8 cellular contexts compared by ENCODE assay signal in the genomic region with DNA sequence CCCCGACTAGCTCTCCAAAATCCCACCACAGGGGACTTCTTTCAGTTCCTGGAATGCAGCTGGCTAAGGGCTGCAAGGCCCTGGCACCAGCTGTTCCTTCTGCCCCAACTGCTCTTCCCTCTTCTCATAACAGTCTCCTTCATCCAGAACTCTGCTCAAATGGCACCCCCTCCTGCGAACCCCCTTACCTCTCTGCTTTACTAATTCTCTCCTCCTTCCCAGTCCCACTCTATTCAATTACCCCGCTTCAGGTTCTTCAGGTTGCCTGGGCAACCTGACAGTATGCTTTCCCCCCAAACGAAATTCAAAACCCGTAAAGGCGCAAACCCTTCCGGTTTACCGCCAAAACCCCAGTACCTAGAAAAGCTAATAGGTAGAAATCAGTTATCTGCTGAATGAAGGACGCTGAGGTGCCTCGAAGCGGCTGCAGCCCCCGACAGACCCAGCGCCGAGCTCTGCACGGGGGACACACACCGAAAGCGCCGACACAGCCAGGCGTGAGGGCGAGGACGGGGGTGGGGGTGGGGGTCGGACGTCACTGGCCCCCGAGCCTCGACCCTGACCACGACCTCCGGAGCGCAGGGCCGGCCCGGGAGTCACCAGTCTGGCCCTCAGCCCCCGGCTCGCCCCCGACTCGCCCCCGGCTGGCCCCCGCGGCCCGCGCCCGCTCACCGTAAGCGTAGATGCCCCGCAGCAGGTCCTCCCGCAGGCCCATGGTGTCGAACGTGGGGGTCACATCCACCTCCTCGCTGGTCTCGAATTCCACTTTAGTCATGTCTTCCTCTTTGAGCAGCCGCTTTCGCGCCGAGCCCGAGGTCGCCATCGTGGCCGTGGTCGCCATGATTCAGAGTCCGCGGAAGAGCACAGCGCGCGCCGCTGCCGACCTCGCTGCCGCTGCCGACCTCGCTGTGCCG. TPM values are rescaled to one million over a fixed set of nuclear protein-coding genes. Genes with fewer than 3 reads are reported as not detected.
DNase-seq lines count a peak whose midpoint lies in the region; ATAC-seq and TF ChIP-seq lines count a peak whose summit lies in the region.

No MANE protein-coding gene starts in this region.

- intact Hi-C loops in adrenal gland (cut with DNase I), result loop anchor here (5.0 to 10.0 kb wide), 2 partner anchors 76 to 238 kb away; partner anchors contain the start of genes SGSH (in 1 of the 2) and SLC26A11 (in 1 of the 2)
- intact Hi-C loops in gastrocnemius medialis (cut with DNase I; ENCODE audit: low total_unique reads), result loop anchor here (1.0 to 5.0 kb wide), 5 partner anchors 45 to 216 kb away; partner anchors contain the start of genes GAA and RNF213

- no peaks in the 10 kb centered on the region for H3K9me3 Mint-ChIP-seq in activated T-cell treated with anti-CD3 and anti-CD28 coated beads, Interleukin-2, amount 50 U/mL, for 4 hours

- TF ChIP-seq CTCF in adrenal gland (IDR thresholded peaks at IDR 0.05) (peak in 2 of 6 experiments; percentile 1 to 5), hepatocyte (IDR thresholded peaks at IDR 0.05; ENCODE audit: poor library complexity) (no peak), gastrocnemius medialis (IDR thresholded peaks at IDR 0.05 in 4 of 5, conservative IDR thresholded peaks at IDR 0.05 in 1 of 5) (no peak)

- no peaks in the 10 kb centered on the region for H3K9me3 ChIP-seq in adrenal gland (replicated peaks in 1 of 3)
- H3K9me3 ChIP-seq in hepatocyte (ENCODE audit: low read depth), result no peaks in the 10 kb centered on the region
- no peaks in the 10 kb centered on the region for H3K9me3 ChIP-seq in gastrocnemius medialis

- peaks cover 65% of the 10 kb centered on the region for H3K79me2 ChIP-seq in hepatocyte

- H3K36me3 Mint-ChIP-seq in activated T-cell treated with anti-CD3 and anti-CD28 coated beads, Interleukin-2, amount 50 U/mL, for 4 hours (ENCODE audit: insufficient read depth), result peaks cover 19% of the 10 kb centered on the region

- peak overlapping the region; percentile 90 for H3K4me2 ChIP-seq in hepatocyte

- H3K36me3 ChIP-seq in adrenal gland (replicated peaks in 1 of 2) (peaks cover 0 to 27% of the 10 kb centered on the region in 2 donors), hepatocyte (replicated peaks; ENCODE audit: insufficient read depth, low read depth) (no peaks in the 10 kb centered on the region), gastrocnemius medialis (peaks cover 0 to 27% of the 10 kb centered on the region in 2 donors)

- H3K27ac ChIP-seq in adrenal gland (peak overlapping the region; percentile 76 to 95 (median 84)), hepatocyte (peak overlapping the region; percentile 82), gastrocnemius medialis (peak overlapping the region; percentile 95 to 98 (median 97))

- in situ Hi-C loops in gastrocnemius medialis (cut with MboI; ENCODE audit: low sequenced_read_pairs in 4 of 4), result no loop called here

- peak; percentile 7 for DNase-seq in activated T-cell treated with anti-CD3 and anti-CD28 coated beads, Interleukin-2, amount 50 U/mL, for 4 hours
- no peak for DNase-seq in activated T-cell treated with anti-CD3 and anti-CD28 coated beads, Interleukin-2, amount 50 U/mL, for 1 hour
- DNase-seq in NCI-H2029 (lab: John Stamatoyannopoulos, UW) (peak; percentile 9), adrenal gland (peak in 1 of 7 donors; percentile 41), hepatocyte (ENCODE audit: low spot score) (no peak), gastrocnemius medialis (peak; percentile 12 to 16)

- H3K9me2 ChIP-seq in hepatocyte (replicated peaks; ENCODE audit: insufficient read depth), result no peaks in the 10 kb centered on the region

- peak overlapping the region; percentile 92 for H3K4me3 Mint-ChIP-seq in activated T-cell treated with anti-CD3 and anti-CD28 coated beads, Interleukin-2, amount 50 U/mL, for 4 hours

- H3K27me3 ChIP-seq in adrenal gland (no peaks in the 10 kb centered on the region), hepatocyte (no peaks in the 10 kb centered on the region), gastrocnemius medialis (no peaks in the 10 kb centered on the region)

- H3K27me3 Mint-ChIP-seq in activated T-cell treated with anti-CD3 and anti-CD28 coated beads, Interleukin-2, amount 50 U/mL, for 4 hours (ENCODE audit: low read depth), result no peaks in the 10 kb centered on the region

- peaks cover 20 to 33% of the 10 kb centered on the region in 2 donors for H3K4me1 ChIP-seq in adrenal gland (replicated peaks in 1 of 2)
- H3K4me1 ChIP-seq in hepatocyte (ENCODE audit: insufficient read depth), result peaks cover 13% of the 10 kb centered on the region
- H3K4me1 ChIP-seq in gastrocnemius medialis, result peaks cover 15 to 16% of the 10 kb centered on the region in 2 donors

- peak overlapping the region in 3 of 4 donors; percentile 83 to 91 (median 86) for H3K4me3 ChIP-seq in adrenal gland
- peak overlapping the region; percentile 72 for H3K4me3 ChIP-seq in hepatocyte
- H3K4me3 ChIP-seq in gastrocnemius medialis, result peak overlapping the region; percentile 77 to 95 (median 88)

- peak overlapping the region; percentile 44 for H2AFZ ChIP-seq in hepatocyte

- peaks cover 27% of the 10 kb centered on the region for H3K4me1 Mint-ChIP-seq in activated T-cell treated with anti-CD3 and anti-CD28 coated beads, Interleukin-2, amount 50 U/mL, for 4 hours (ENCODE audit: low read depth)

- WGBS in adrenal gland, 4 donors, result 0 to 1% (median 0%) methylated on average over 11 to 69 of the region's 69 CpGs
- WGBS in hepatocyte (ENCODE audit: low lambda C conversion rate, missing lambda C conversion rate), result 2% methylated on average over 46 of the region's 69 CpGs

- TF ChIP-seq POLR2A in adrenal gland (IDR thresholded peaks at IDR 0.05) (no peak), gastrocnemius medialis (IDR thresholded peaks at IDR 0.05) (no peak)

- ATAC-seq in activated T-cell treated with anti-CD3 and anti-CD28 coated beads, Interleukin-2, amount 50 U/mL, for 4 hours, result peak; percentile 1 to 2
- ATAC-seq in HG02759 (IDR thresholded peaks at IDR 0.05; ENCODE audit: unreplicated experiment) (peak; percentile 22), gastrocnemius medialis (peak; percentile 2 to 16), HG03159 (IDR thresholded peaks at IDR 0.05; ENCODE audit: unreplicated experiment) (no peak)

- H4K20me1 ChIP-seq in hepatocyte (ENCODE audit: insufficient read depth, poor library complexity, severe bottlenecking), result peaks cover 28% of the 10 kb centered on the region

RNA-seq across cellular contexts. Expression of gene EIF4A3, which starts 0.6 kb away (rescaled TPM):
- total RNA-seq in activated T-cell treated with anti-CD3 and anti-CD28 coated beads, Interleukin-2, amount 50 U/mL, for 4 hours, result 100 to 1,000 TPM; 228 to 251 (median 230) TPM
- total RNA-seq in adrenal gland (100 to 1,000 TPM in 2 of 8 donors, 10 to 100 TPM in 6; 31.0 to 161 (median 81.0) TPM), hepatocyte (59.3 and 81.7 TPM in 2 replicates), gastrocnemius medialis (10 to 100 TPM; 27.4 to 32.8 (median 30.0) TPM)
- polyA plus RNA-seq in adrenal gland (100 to 1,000 TPM in 1 of 3 donors, 10 to 100 TPM in 2; 31.2 to 146 (median 35.5) TPM), hepatocyte (106 and 107 TPM in 2 replicates)

RNA-seq across cellular contexts. Expression of gene CARD14, which starts 23.5 kb away (rescaled TPM):
- not detected for total RNA-seq in activated T-cell treated with anti-CD3 and anti-CD28 coated beads, Interleukin-2, amount 50 U/mL, for 4 hours
- total RNA-seq in adrenal gland (1 to 10 TPM in 6 of 8 donors, under 1 TPM in 2; 0.30 to 3.4 (median 1.8) TPM), hepatocyte (0.16 and 0.17 TPM in 2 replicates), gastrocnemius medialis (not detected)
- polyA plus RNA-seq in adrenal gland (1 to 10 TPM in 1 of 3 donors, under 1 TPM in 2; 0.72 to 1.1 (median 0.81) TPM), hepatocyte (0.17 and 0.61 TPM in 2 replicates)

RNA-seq across cellular contexts. Expression of gene GAA, which starts 45.0 kb away (rescaled TPM):
- 10 to 100 TPM; 16.1 to 18.6 (median 16.7) TPM for total RNA-seq in activated T-cell treated with anti-CD3 and anti-CD28 coated beads, Interleukin-2, amount 50 U/mL, for 4 hours
- total RNA-seq in adrenal gland (100 to 1,000 TPM in 5 of 8 donors, 10 to 100 TPM in 3; 68.6 to 170 (median 126) TPM), hepatocyte (35.2 and 37.1 TPM in 2 replicates), gastrocnemius medialis (10 to 100 TPM; 39.2 to 72.3 (median 70.1) TPM)
- polyA plus RNA-seq in adrenal gland (10 to 100 TPM in 2 of 3 donors, 1 to 10 TPM in 1; 5.6 to 96.5 (median 52.3) TPM), hepatocyte (43.1 and 55.8 TPM in 2 replicates)

Comparison
In these comparisons a context has a peak if more than half of its experiments do, and no peak if none do; other contexts are left out.
1. DNase-seq: peak in activated T-cell treated with anti-CD3 and anti-CD28 coated beads, Interleukin-2, amount 50 U/mL, for 4 hours (single experiment), NCI-H2029 (single experiment) and gastrocnemius medialis (2 of 2); none in activated T-cell treated with anti-CD3 and anti-CD28 coated beads, Interleukin-2, amount 50 U/mL, for 1 hour (single experiment) and hepatocyte (single experiment).
2. Peak in every context shown above with its lines, with median percentiles within 50 percentile points of each other: H3K27ac ChIP-seq and H3K4me3 ChIP-seq.